Comparison of ENCODE assay signal across 8 cellular contexts in genomic region chr2:113248997-113249770, GRCh38. TPM values are rescaled to one million over a fixed set of nuclear protein-coding genes. Genes with fewer than 3 reads are reported as not detected.
A peak's percentile ranks its signal among the peaks of the same experiment; 100 is the strongest.
DNase-seq lines count a peak whose midpoint lies in the region; TF ChIP-seq lines count a peak whose summit lies in the region.

No MANE protein-coding gene starts in this region.

- H3K36me3 ChIP-seq in suprapubic skin, result no peaks in the 10 kb centered on the region

- no peak for TF ChIP-seq POLR2A in suprapubic skin (IDR thresholded peaks at IDR 0.05)

- peak; percentile 90 for TF ChIP-seq CTCF in RWPE1 (conservative IDR thresholded peaks at IDR 0.05; ENCODE audit: low read depth)
- TF ChIP-seq CTCF in foreskin fibroblast (IDR thresholded peaks at IDR 0.05; ENCODE audit: low read depth, low read length), result peak; percentile 83
- TF ChIP-seq CTCF in suprapubic skin (IDR thresholded peaks at IDR 0.05), result peak; percentile 69 to 87

- no peaks in the 10 kb centered on the region for H3K27me3 ChIP-seq in suprapubic skin

- POLR2A ChIA-PET in RWPE1 (lab: Yijun Ruan, JAX; ENCODE audit: low non-redundant PET), result interaction anchor here (0.6 kb wide), 1 partner anchor 46 kb away, joined by 3 read pairs; no protein-coding TSS in a partner anchor

- H3K9me3 ChIP-seq in suprapubic skin, result no peaks in the 10 kb centered on the region

- in situ Hi-C loops in KBM-7 (cut with MboI; ENCODE audit: low pct_unique_long_range_greater_than_20kb, low sequenced_read_pairs), result no loop called here

- H3K27ac ChIP-seq in RWPE1, result peak overlapping the region; percentile 45
- no peak overlapping the region for H3K27ac ChIP-seq in suprapubic skin

- no peak overlapping the region for H3K4me3 ChIP-seq in foreskin fibroblast (ENCODE audit: low read depth in 1 of 2, low read length in 2 of 2)
- H3K4me3 ChIP-seq in suprapubic skin, result no peak overlapping the region

- H3K4me1 ChIP-seq in suprapubic skin, result peaks cover 13% of the 10 kb centered on the region

- CTCF ChIA-PET in RWPE1 (lab: Yijun Ruan, JAX), result interaction anchor here (0.6 to 2.2 kb wide), 16 partner anchors 8 to 169 kb away, joined by 3 to 14 read pairs (median 5); no protein-coding TSS in a partner anchor

- peak; percentile 6 for DNase-seq in NCI-H2107 treated with DMSO at 0.1 percent for 48 hours (lab: John Stamatoyannopoulos, UW; ENCODE audit: unreplicated experiment)
- DNase-seq in NCI-H2107 (lab: John Stamatoyannopoulos, UW), result no peak
- DNase-seq in KBM-7, result peak; percentile 93
- DNase-seq in RWPE1 (ENCODE audit: low spot score), result peak; percentile 74
- DNase-seq in activated T-helper 9 cell treated with anti-CD3 and anti-CD28 coated beads, Interleukin-2, amount 50 U/mL, for 16 hours (ENCODE audit: low read depth), result peak; percentile 58
- peak; percentile 66 to 93 for DNase-seq in foreskin fibroblast
- peak; percentile 19 for DNase-seq in occipital lobe (lab: John Stamatoyannopoulos, UW)
- peak in 1 of 2 donors; percentile 85 for DNase-seq in suprapubic skin (ENCODE audit: low spot score in 2 of 2)

- TF ChIP-seq EP300 in suprapubic skin (IDR thresholded peaks at IDR 0.05), result no peak

- WGBS in suprapubic skin, result 38% methylated on average over 10 of the region's 10 CpGs

RNA-seq across cellular contexts. Expression of gene PAX8, which starts 29.5 kb away (rescaled TPM):
- total RNA-seq in occipital lobe (not detected), suprapubic skin (1 to 10 TPM; 2.3 to 7.7 (median 5.6) TPM)
